Comparison of ENCODE assay signal across 8 cellular contexts in the genomic region with DNA sequence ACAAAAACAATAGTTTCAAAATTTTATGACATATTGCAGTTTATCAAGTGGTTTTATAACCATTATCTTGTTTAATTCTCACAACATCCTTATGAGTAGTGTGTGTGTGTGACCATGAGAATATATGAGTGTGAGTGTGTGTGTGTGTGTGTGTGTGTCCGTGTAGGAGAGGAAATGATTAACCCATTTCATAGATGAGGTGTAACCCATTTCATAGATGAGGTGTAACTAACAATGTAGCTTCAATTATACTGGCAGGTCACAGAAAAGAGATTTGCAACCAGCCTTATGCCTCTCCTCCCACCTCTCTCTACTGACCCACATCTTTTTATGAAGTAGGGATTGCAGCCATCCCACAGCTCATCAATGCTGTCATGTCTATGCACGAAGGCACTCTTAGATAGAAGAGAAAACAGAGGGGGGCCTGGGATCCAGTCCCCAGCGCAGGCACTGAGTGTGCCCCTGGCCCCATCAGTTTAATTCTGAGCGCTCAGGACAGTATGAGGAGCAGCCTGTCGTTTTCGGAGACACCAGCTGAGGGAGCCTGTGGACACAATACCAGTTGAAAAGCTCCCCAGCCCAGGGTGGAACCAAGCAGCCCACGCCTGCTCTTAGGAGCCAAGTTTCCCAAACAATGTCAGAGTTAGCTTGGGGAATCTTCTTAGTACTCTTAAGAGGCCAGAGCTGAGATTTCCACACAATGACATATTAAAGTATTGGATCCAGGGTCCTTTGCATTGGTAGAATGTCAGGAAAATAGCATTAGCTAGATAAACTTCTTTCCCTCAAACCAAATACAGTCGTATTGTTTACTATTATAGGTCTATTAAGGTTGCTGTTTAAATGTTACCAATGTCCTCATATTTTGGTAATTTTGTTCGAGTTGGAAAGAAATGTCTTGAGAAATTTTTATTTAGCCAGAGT.
DNase-seq lines count a peak whose midpoint lies in the region; ATAC-seq and TF ChIP-seq lines count a peak whose summit lies in the region.

No MANE protein-coding gene starts in this region.

- no peak overlapping the region for H3K27ac ChIP-seq in OCI-LY1 (ENCODE audit: low read depth, low read length, poor library complexity, severe bottlenecking)
- peak overlapping the region; percentile 64 for H3K27ac ChIP-seq in brain microvascular endothelial cell

- H4K20me1 ChIP-seq in OCI-LY1 (ENCODE audit: insufficient read depth, low read length): no peaks in the 10 kb centered on the region

- peak; percentile 60 for TF ChIP-seq CTCF in OCI-LY1 (IDR thresholded peaks at IDR 0.05; ENCODE audit: low read length)
- TF ChIP-seq CTCF in brain microvascular endothelial cell (IDR thresholded peaks at IDR 0.05; ENCODE audit: low read depth, low read length, missing control alignments): peak; percentile 92

- H3K4me1 ChIP-seq in OCI-LY1 (ENCODE audit: insufficient read depth, low read length, severe bottlenecking): no peaks in the 10 kb centered on the region

- H3K9me3 ChIP-seq in OCI-LY1 (ENCODE audit: low read length): no peaks in the 10 kb centered on the region

- no peaks in the 10 kb centered on the region for H3K9me2 ChIP-seq in OCI-LY1 (ENCODE audit: low read depth, low read length)

- no peaks in the 10 kb centered on the region for H3K79me2 ChIP-seq in OCI-LY1 (ENCODE audit: insufficient read depth, low read length)

- in situ Hi-C loops in brain microvascular endothelial cell (cut with HindIII; ENCODE audit: low pct_ligation_motif_present, low sequenced_read_pairs): no loop called here

- H3K27me3 ChIP-seq in OCI-LY1 (ENCODE audit: insufficient read depth, low read length) (no peaks in the 10 kb centered on the region), brain microvascular endothelial cell (replicated peaks) (no peaks in the 10 kb centered on the region)

- DNase-seq in Daoy (ENCODE audit: low read depth) (peak; percentile 78), brain microvascular endothelial cell (peak; percentile 90), iPS-NIHi7 (ENCODE audit: extremely low spot score) (peak; percentile 88), GF-D8 (lab: John Stamatoyannopoulos, UW) (no peak)
- DNase-seq in stimulated activated CD4-positive, alpha-beta T cell treated with anti-CD3 and anti-CD28 coated beads, Interleukin-2, amount 100 ng/mL, for 24 hours: peak; percentile 20 to 43

- H3F3A ChIP-seq in OCI-LY1 (ENCODE audit: insufficient read depth, low read length): no peaks in the 10 kb centered on the region

- H3K36me3 ChIP-seq in OCI-LY1 (ENCODE audit: insufficient read depth, low read length) (no peaks in the 10 kb centered on the region), brain microvascular endothelial cell (replicated peaks) (no peaks in the 10 kb centered on the region)

- peak; percentile 94 for ATAC-seq in GM19397 (IDR thresholded peaks at IDR 0.05; ENCODE audit: unreplicated experiment)
- ATAC-seq in HG03432 (IDR thresholded peaks at IDR 0.05; ENCODE audit: unreplicated experiment): peak; percentile 94

- no peak overlapping the region for H3K4me2 ChIP-seq in OCI-LY1 (ENCODE audit: low read length)

- no peak overlapping the region for H2AFZ ChIP-seq in OCI-LY1 (ENCODE audit: low read length)

- H3K4me3 ChIP-seq in OCI-LY1 (ENCODE audit: low read depth, low read length, poor library complexity, severe bottlenecking) (no peak overlapping the region), brain microvascular endothelial cell (ENCODE audit: low read depth, low read length) (no peak overlapping the region)

- no peak overlapping the region for H3K9ac ChIP-seq in OCI-LY1 (ENCODE audit: low read length)
